Comparison of ENCODE assay signal across 1 cellular context in genomic region chr20:12372557-12372956, GRCh38.
TF ChIP-seq lines count a peak whose summit lies in the region.

No MANE protein-coding gene starts in this region.

TF ChIP-seq in HepG2, 621 proteins besides CTCF, POLR2A, EP300 and RAD21 (continued from another document):
- TF ChIP-seq SOX13 (IDR thresholded peaks at IDR 0.05) (peak; percentile 30; the same call in 1 of the 2 replicates), SOX13 (CRISPR knock-in tag; conservative IDR thresholded peaks at IDR 0.05 in 1 of 2, IDR thresholded peaks at IDR 0.05 in 1 of 2) (peak in 1 of 2 experiments; percentile 86; a peak in 2 of 4 replicates), SOX5 (CRISPR knock-in tag; IDR thresholded peaks at IDR 0.05; ENCODE audit: borderline replicate concordance) (peak; percentile 85), CREBL2 (CRISPR knock-in tag; IDR thresholded peaks at IDR 0.05; ENCODE audit: borderline replicate concordance) (no peak), RARA (CRISPR knock-in tag; IDR thresholded peaks at IDR 0.05) (0 out of 2 replicates have a peak, but pooled peaks have one; percentile 8), CHD4 (IDR thresholded peaks at IDR 0.05; ENCODE audit: borderline replicate concordance, low read length) (no peak), ELF3 (CRISPR knock-in tag; IDR thresholded peaks at IDR 0.05) (peak; percentile 47), ETV5 (CRISPR knock-in tag; IDR thresholded peaks at IDR 0.05; ENCODE audit: borderline replicate concordance) (peak; percentile 30; the same call in 1 of the 2 replicates), SKIL (CRISPR knock-in tag; IDR thresholded peaks at IDR 0.05; ENCODE audit: borderline replicate concordance) (no peak), PLRG1 (conservative IDR thresholded peaks at IDR 0.05) (no peak), ARID5B (CRISPR knock-in tag; IDR thresholded peaks at IDR 0.05) (peak; percentile 21; the same call in 1 of the 2 replicates)
